Comparison of ENCODE assay signal across 19 cellular contexts in genomic region chrX:133865761-133866470, GRCh38.
"Had no signal": no experiment of that assay in that cellular context is flagged by ENCODE, and none has a peak within 500 bp of the region (broad histone marks: within the 10 kb centered on the region; RNA-seq: fewer than 3 reads in every experiment).

No MANE protein-coding gene starts in this region.

- H3K9ac ChIP-seq: neural progenitor cell had no signal

- H3K27me3 ChIP-seq: colonic mucosa, foreskin keratinocyte, neural progenitor cell, ovary, right atrium auricular region, tibial artery, upper lobe of left lung, uterus had no signal

- H3K4me1 Mint-ChIP-seq: natural killer cell, neural progenitor cell had no signal

- H3K36me3 Mint-ChIP-seq: natural killer cell had no signal

- H3K4me2 ChIP-seq: neural progenitor cell, smooth muscle cell had no signal

- H3K4me1 ChIP-seq: colonic mucosa, foreskin keratinocyte, right atrium auricular region, tibial artery, upper lobe of left lung, uterus had no signal

- H3K9me3 ChIP-seq: colonic mucosa, mucosa of descending colon, ovary, uterus had no signal

- H3K27ac ChIP-seq: colonic mucosa, foreskin keratinocyte, neural progenitor cell, ovary, right atrium auricular region, tibial artery, upper lobe of left lung, uterus had no signal

- DNase-seq: colonic mucosa; dermis blood vessel endothelial cell; erythroblast; foreskin keratinocyte; mammary epithelial cell; mucosa of descending colon; natural killer cell; nucleus accumbens; ovary; stimulated activated CD4-positive, alpha-beta T cell treated with anti-CD3 and anti-CD28 coated beads, Interleukin-2, amount 100 ng/mL, for 48 hours; tibial artery; upper lobe of left lung; uterus had no signal

- H3K27me3 Mint-ChIP-seq: stimulated activated naive CD8-positive, alpha-beta T cell treated with anti-CD3 and anti-CD28 coated beads, Interleukin-15, Interleukin-2, amounts not matched to agents 100 ng/mL and 50 ng/mL, for 24 hours had no signal

- H3K4me3 Mint-ChIP-seq: natural killer cell; neural progenitor cell; stimulated activated naive CD8-positive, alpha-beta T cell treated with anti-CD3 and anti-CD28 coated beads, Interleukin-15, Interleukin-2, amounts not matched to agents 100 ng/mL and 50 ng/mL, for 24 hours had no signal

- FAIRE-seq: islet of Langerhans had no signal

- ATAC-seq: foreskin keratinocyte, left lobe of liver, mucosa of descending colon, natural killer cell had no signal

- H3K27ac Mint-ChIP-seq: natural killer cell; neural progenitor cell; stimulated activated naive CD8-positive, alpha-beta T cell treated with anti-CD3 and anti-CD28 coated beads, Interleukin-15, Interleukin-2, amounts not matched to agents 100 ng/mL and 50 ng/mL, for 24 hours had no signal

- H3K9me3 Mint-ChIP-seq: natural killer cell; stimulated activated naive CD8-positive, alpha-beta T cell treated with anti-CD3 and anti-CD28 coated beads, Interleukin-15, Interleukin-2, amounts not matched to agents 100 ng/mL and 50 ng/mL, for 24 hours had no signal

- H3K36me3 ChIP-seq: colonic mucosa, ovary, right atrium auricular region, tibial artery, upper lobe of left lung, uterus had no signal

- H3K4me3 ChIP-seq: colonic mucosa, mucosa of descending colon, neural progenitor cell, ovary, right atrium auricular region, smooth muscle cell, tibial artery, upper lobe of left lung, uterus had no signal
